Comparison of ENCODE assay signal across 20 cellular contexts in the genomic region with DNA sequence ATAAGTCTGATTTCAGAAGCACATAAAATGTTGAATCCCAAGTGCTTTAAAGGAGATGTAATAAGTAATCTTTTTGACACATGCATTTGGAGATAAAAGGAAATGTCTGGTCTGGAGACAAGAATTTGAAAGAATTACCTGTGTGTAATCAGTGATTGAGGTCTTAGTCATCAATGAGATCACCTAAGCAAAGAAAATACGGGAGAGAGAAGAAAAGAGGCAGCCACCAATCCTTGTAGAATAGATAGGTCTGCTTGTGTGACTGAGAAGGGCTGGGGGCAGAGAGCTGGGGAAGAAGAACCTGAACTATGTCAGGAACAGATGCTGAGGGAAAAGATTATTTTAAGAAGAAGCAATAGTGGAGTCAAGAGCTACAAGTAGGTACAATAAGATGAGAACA. TPM values are rescaled to one million over a fixed set of nuclear protein-coding genes. Genes with fewer than 3 reads are reported as not detected.
"Had no signal": no experiment of that assay in that cellular context is flagged by ENCODE, and none has a peak within 500 bp of the region (broad histone marks: within the 10 kb centered on the region; RNA-seq: fewer than 3 reads in every experiment).

No MANE protein-coding gene starts in this region.

- DNase-seq: activated CD4-positive, alpha-beta memory T cell treated with anti-CD3 and anti-CD28 coated beads for 36 hours; activated CD4-positive, alpha-beta T cell treated with anti-CD3 and anti-CD28 coated beads for 1 hour; activated CD8-positive, alpha-beta memory T cell treated with anti-CD3 and anti-CD28 coated beads, Interleukin-2, amount 10 ng/mL, durations not matched to agents 7 days and 5 days; activated effector memory CD4-positive, alpha-beta T cell treated with anti-CD3 and anti-CD28 coated beads, Interleukin-2, amount 50 U/mL, for 16 hours; activated T-cell treated with anti-CD3 and anti-CD28 coated beads, Interleukin-2, amount 50 U/mL, for 1 hour; caudate nucleus; colonic mucosa; left colon; lower lobe of right lung; midbrain; T-cell; T-helper 9 cell had no signal

- H3K4me3 ChIP-seq: colonic mucosa, esophagus muscularis mucosa, lower lobe of right lung, prostate gland had no signal

- H3K36me3 Mint-ChIP-seq: activated CD4-positive, alpha-beta memory T cell treated with anti-CD3 and anti-CD28 coated beads for 36 hours; activated CD8-positive, alpha-beta memory T cell treated with anti-CD3 and anti-CD28 coated beads, Interleukin-2, amount 10 ng/mL, durations not matched to agents 7 days and 5 days; activated naive CD4-positive, alpha-beta T cell treated with anti-CD3 and anti-CD28 coated beads, Interleukin-2, amount 50 U/mL, for 72 hours; T-cell; type B pancreatic cell had no signal

- H3K36me3 ChIP-seq: colonic mucosa, esophagus muscularis mucosa, lower lobe of right lung, prostate gland had no signal

- H3K9me3 ChIP-seq: colonic mucosa, esophagus muscularis mucosa, lower lobe of right lung, prostate gland had no signal

- H3K27me3 Mint-ChIP-seq: activated CD4-positive, alpha-beta memory T cell treated with anti-CD3 and anti-CD28 coated beads for 36 hours; activated CD8-positive, alpha-beta memory T cell treated with anti-CD3 and anti-CD28 coated beads, Interleukin-2, amount 10 ng/mL, durations not matched to agents 7 days and 5 days had no signal

- H3K4me1 Mint-ChIP-seq: activated CD8-positive, alpha-beta memory T cell treated with anti-CD3 and anti-CD28 coated beads, Interleukin-2, amount 10 ng/mL, durations not matched to agents 7 days and 5 days; T-cell had no signal

- H3K4me3 Mint-ChIP-seq: activated CD4-positive, alpha-beta memory T cell treated with anti-CD3 and anti-CD28 coated beads for 36 hours; activated CD8-positive, alpha-beta memory T cell treated with anti-CD3 and anti-CD28 coated beads, Interleukin-2, amount 10 ng/mL, durations not matched to agents 7 days and 5 days; stimulated activated naive CD8-positive, alpha-beta T cell treated with anti-CD3 and anti-CD28 coated beads, Interleukin-15, Interleukin-2, amounts not matched to agents 100 ng/mL and 50 ng/mL, for 24 hours; T-cell; type B pancreatic cell had no signal

- H3K27ac ChIP-seq: colonic mucosa, esophagus muscularis mucosa, lower lobe of right lung, prostate gland had no signal

- H3K9me3 Mint-ChIP-seq: activated CD4-positive, alpha-beta memory T cell treated with anti-CD3 and anti-CD28 coated beads for 36 hours; type B pancreatic cell had no signal

- H3K4me1 ChIP-seq: colonic mucosa, esophagus muscularis mucosa, lower lobe of right lung, prostate gland had no signal

- H3K27me3 ChIP-seq: colonic mucosa, esophagus muscularis mucosa had no signal

- H3K27ac Mint-ChIP-seq: activated CD4-positive, alpha-beta memory T cell treated with anti-CD3 and anti-CD28 coated beads for 36 hours; activated CD8-positive, alpha-beta memory T cell treated with anti-CD3 and anti-CD28 coated beads, Interleukin-2, amount 10 ng/mL, durations not matched to agents 7 days and 5 days; activated naive CD4-positive, alpha-beta T cell treated with anti-CD3 and anti-CD28 coated beads, Interleukin-2, amount 50 U/mL, for 72 hours; stimulated activated naive CD8-positive, alpha-beta T cell treated with anti-CD3 and anti-CD28 coated beads, Interleukin-15, Interleukin-2, amounts not matched to agents 100 ng/mL and 50 ng/mL, for 24 hours; T-cell; type B pancreatic cell had no signal

- ATAC-seq: activated CD8-positive, alpha-beta memory T cell treated with anti-CD3 and anti-CD28 coated beads, Interleukin-2, amount 10 ng/mL, durations not matched to agents 7 days and 5 days; activated naive CD4-positive, alpha-beta T cell treated with anti-CD3 and anti-CD28 coated beads, Interleukin-2, amount 50 U/mL, for 72 hours; left colon; lower lobe of right lung; sciatic nerve; T-cell had no signal

RNA-seq across cellular contexts. Expression of a gene that starts 49.3 kb away (rescaled TPM):
- total RNA-seq: activated CD4-positive, alpha-beta memory T cell treated with anti-CD3 and anti-CD28 coated beads for 36 hours; activated CD8-positive, alpha-beta memory T cell treated with anti-CD3 and anti-CD28 coated beads, Interleukin-2, amount 10 ng/mL, durations not matched to agents 7 days and 5 days; activated naive CD4-positive, alpha-beta T cell treated with anti-CD3 and anti-CD28 coated beads, Interleukin-2, amount 50 U/mL, for 72 hours; esophagus muscularis mucosa; myocyte; osteoblast; sciatic nerve; T-cell had no signal
